Comparison of ENCODE assay signal across 9 cellular contexts in the genomic region with DNA sequence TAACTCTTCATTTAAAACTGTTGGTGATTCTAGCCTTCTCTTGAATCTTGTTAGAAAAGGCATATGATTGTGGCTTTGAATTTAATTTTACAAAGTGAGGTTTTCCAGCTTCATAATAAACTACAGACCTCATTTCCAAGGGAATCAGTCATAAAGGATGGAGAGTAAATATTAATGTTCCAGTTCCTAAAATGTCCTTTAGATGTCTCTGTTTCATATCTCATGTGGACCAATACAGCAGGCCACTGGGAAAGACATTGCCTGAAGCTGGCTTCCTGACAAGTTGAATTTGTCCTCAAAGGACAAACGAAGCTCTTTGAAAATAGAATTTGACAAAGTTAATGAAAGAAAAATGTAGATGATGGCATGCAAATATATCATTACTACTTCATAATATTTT.
DNase-seq lines count a peak whose midpoint lies in the region; ATAC-seq and TF ChIP-seq lines count a peak whose summit lies in the region.
"Had no signal": no experiment of that assay in that cellular context is flagged by ENCODE, and none has a peak within 500 bp of the region (broad histone marks: within the 10 kb centered on the region; RNA-seq: fewer than 3 reads in every experiment).

No MANE protein-coding gene starts in this region.

- intact Hi-C loops in ascending aorta (cut with DNase I) (loop anchor here (2.0 to 5.0 kb wide), 5 partner anchors 66 to 365 kb away; a partner anchor contains a TSS), vagina (cut with DNase I) (no loop called here)

- H3K36me3 ChIP-seq in ascending aorta (no peaks in the 10 kb centered on the region), vagina (no peaks in the 10 kb centered on the region)

- H3K9me3 ChIP-seq in ascending aorta (no peaks in the 10 kb centered on the region), vagina (no peaks in the 10 kb centered on the region)

- H3K4me1 ChIP-seq in ascending aorta (peaks cover 3 to 18% of the 10 kb centered on the region in 2 donors), vagina (no peaks in the 10 kb centered on the region)

- peak; percentile 57 for DNase-seq in A172 (ENCODE audit: low spot score)
- peak; percentile 26 for DNase-seq in NAMALWA (ENCODE audit: low spot score)
- DNase-seq in ascending aorta (ENCODE audit: low spot score in 2 of 2) = no peak
- peak; percentile 33 for DNase-seq in iPS-NIHi11 (ENCODE audit: low spot score)
- DNase-seq in vagina (ENCODE audit: extremely low spot score in 2 of 2) = no peak
- no peak for DNase-seq in T-helper 9 cell
- DNase-seq in RPMI8226 = no peak
- DNase-seq: activated naive CD8-positive, alpha-beta T cell treated with anti-CD3 and anti-CD28 coated beads, Interleukin-2, amount 10 ng/mL, durations not matched to agents 7 days and 5 days had no signal

- H3K4me3 ChIP-seq in ascending aorta = no peak overlapping the region
- no peak overlapping the region for H3K4me3 ChIP-seq in vagina

- TF ChIP-seq CTCF in ascending aorta (IDR thresholded peaks at IDR 0.05) (peak; percentile 33 to 69 (median 51)), vagina (IDR thresholded peaks at IDR 0.05) (peak in 2 of 3 experiments; percentile 24 to 58)

- H3K27ac ChIP-seq in ascending aorta (no peak overlapping the region), vagina (no peak overlapping the region)

- peak; percentile 42 for ATAC-seq in GM18508 (IDR thresholded peaks at IDR 0.05; ENCODE audit: insufficient read depth, unreplicated experiment)

- no peaks in the 10 kb centered on the region for H3K27me3 ChIP-seq in ascending aorta
- H3K27me3 ChIP-seq in vagina = no peaks in the 10 kb centered on the region

- no peak for TF ChIP-seq POLR2A in vagina (IDR thresholded peaks at IDR 0.05)

Comparison
In these comparisons a context has a peak if more than half of its experiments do, and no peak if none do; other contexts are left out.
1. DNase-seq: peak in A172 (single experiment), NAMALWA (single experiment) and iPS-NIHi11 (single experiment); none in ascending aorta (0 of 2), vagina (0 of 2), T-helper 9 cell (single experiment) and RPMI8226 (single experiment).